1 cellular context compared by ENCODE assay signal in genomic region chr17:62912363-62912762, GRCh38.
TF ChIP-seq lines count a peak whose summit lies in the region.

No MANE protein-coding gene starts in this region.

TF ChIP-seq in A549, 52 proteins besides CTCF, POLR2A, EP300 and RAD21 (continued from another document):
- TF ChIP-seq ELK1 (IDR thresholded peaks at IDR 0.05; ENCODE audit: low read depth, low read length) = no peak
- TF ChIP-seq PHF8 (IDR thresholded peaks at IDR 0.05; ENCODE audit: borderline replicate concordance, low read depth) = no peak
- no peak for TF ChIP-seq FOSB (CRISPR knock-in tag; IDR thresholded peaks at IDR 0.05)
